ENCODE assay signal across 10 cellular contexts in the genomic region with DNA sequence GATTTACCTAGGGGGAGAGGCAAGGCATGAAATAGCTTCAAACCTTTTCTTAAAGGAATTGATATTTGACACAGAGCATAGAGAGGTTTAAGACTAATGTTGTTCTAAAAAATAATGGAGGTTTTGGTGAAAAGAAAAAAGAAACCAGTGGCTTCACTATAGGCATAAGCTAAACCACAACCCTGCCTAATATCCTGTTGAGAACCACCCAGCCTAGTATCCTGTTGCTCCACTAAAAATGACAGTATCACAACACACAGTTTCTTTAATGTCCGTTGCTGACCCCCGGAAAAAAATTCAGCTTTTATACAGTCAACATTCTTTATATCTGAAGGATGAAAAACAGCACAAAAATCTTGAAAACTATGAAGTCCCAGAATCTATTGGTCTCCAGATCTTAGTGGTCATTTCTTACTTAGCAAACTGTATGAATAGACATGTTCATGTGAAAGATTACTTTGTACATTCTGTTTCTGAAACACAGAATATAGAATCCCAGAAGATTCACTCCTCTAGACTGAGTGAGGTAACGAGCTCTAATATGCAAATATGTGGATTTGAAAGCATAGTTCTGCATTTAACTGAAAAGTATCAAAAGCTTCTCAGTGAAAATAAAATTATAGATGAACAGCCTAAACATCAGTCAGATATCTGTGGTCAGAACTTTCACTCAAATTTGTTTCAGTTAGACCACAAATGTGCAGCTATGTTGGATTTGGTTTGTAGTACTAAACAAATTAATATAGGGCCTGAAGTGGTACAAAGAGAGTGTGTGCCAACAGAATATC. TPM values are rescaled to one million over a fixed set of nuclear protein-coding genes. Genes with fewer than 3 reads are reported as not detected.
DNase-seq lines count a peak whose midpoint lies in the region; ATAC-seq lines count a peak whose summit lies in the region.
"Had no signal": no experiment of that assay in that cellular context is flagged by ENCODE, and none has a peak within 500 bp of the region (broad histone marks: within the 10 kb centered on the region; RNA-seq: fewer than 3 reads in every experiment).

No MANE protein-coding gene starts in this region.

- intact Hi-C loops in Right ventricle myocardium inferior (cut with DNase I) = no loop called here

- DNase-seq in anterior cingulate cortex (lab: John Stamatoyannopoulos, UW) (no peak), Right ventricle myocardium inferior (ENCODE audit: missing footprints) (no peak), amygdala (lab: John Stamatoyannopoulos, UW) (no peak), NCI-H1436 (lab: John Stamatoyannopoulos, UW) (no peak)

- H3K36me3 Mint-ChIP-seq in activated naive CD8-positive, alpha-beta T cell = peaks cover 9% of the 10 kb centered on the region

- H3K27ac Mint-ChIP-seq in activated naive CD8-positive, alpha-beta T cell = peak overlapping the region; percentile 87

- peaks cover 35% of the 10 kb centered on the region for H3K4me1 Mint-ChIP-seq in activated naive CD8-positive, alpha-beta T cell (ENCODE audit: low read depth)

- H3K4me3 Mint-ChIP-seq in activated naive CD8-positive, alpha-beta T cell = peak overlapping the region; percentile 47

- ATAC-seq in GM18498 (IDR thresholded peaks at IDR 0.05; ENCODE audit: unreplicated experiment) (peak; percentile 86), GM19467 (IDR thresholded peaks at IDR 0.05; ENCODE audit: unreplicated experiment) (peak; percentile 91), HG03108 (IDR thresholded peaks at IDR 0.05; ENCODE audit: unreplicated experiment) (peak; percentile 86), Right ventricle myocardium inferior (no peak)
- ATAC-seq: sciatic nerve, SK-N-SH treated with all-trans-retinoic acid at 6 μM for 48 hours had no signal

- H3K9me3 Mint-ChIP-seq in activated naive CD8-positive, alpha-beta T cell (ENCODE audit: low read depth) = no peaks in the 10 kb centered on the region

- no peaks in the 10 kb centered on the region for H3K27me3 Mint-ChIP-seq in activated naive CD8-positive, alpha-beta T cell

RNA-seq across cellular contexts. Expression of a gene that starts 40.5 kb away (rescaled TPM):
- total RNA-seq in Right ventricle myocardium inferior = 11.1 TPM

RNA-seq across cellular contexts. Expression of a gene that starts 52.4 kb away (rescaled TPM):
- total RNA-seq in Right ventricle myocardium inferior = 0.62 TPM
